In genomic region chr9:131635285-131635684, GRCh38 we compare ENCODE assay signal across 9 cellular contexts.
DNase-seq lines count a peak whose midpoint lies in the region; ATAC-seq, FAIRE-seq and TF ChIP-seq lines count a peak whose summit lies in the region.
"Had no signal": no experiment of that assay in that cellular context is flagged by ENCODE, and none has a peak within 500 bp of the region (broad histone marks: within the 10 kb centered on the region; RNA-seq: fewer than 3 reads in every experiment).

No MANE protein-coding gene starts in this region.

- H3K36me3 ChIP-seq in stomach: peaks cover 6 to 54% (median 32%) of the 10 kb centered on the region in 4 donors

- H3K27me3 Mint-ChIP-seq in naive thymus-derived CD8-positive, alpha-beta T cell: no peaks in the 10 kb centered on the region

- no peaks in the 10 kb centered on the region for H3K27me3 ChIP-seq in stomach

- DNase-seq in NOMO-1 treated with dmso at 0.1 percent for 144 hours (lab: John Stamatoyannopoulos, UW; ENCODE audit: unreplicated experiment) (peak; percentile 92), activated T-cell treated with anti-CD3 and anti-CD28 coated beads for 24 hours (ENCODE audit: low read depth) (peak; percentile 66), stomach (peak; percentile 81), G401 (ENCODE audit: low spot score) (no peak), GM19239 (ENCODE audit: insufficient read length, low spot score) (no peak)
- DNase-seq in naive thymus-derived CD8-positive, alpha-beta T cell: peak; percentile 27 to 87 (median 58)

- FAIRE-seq in GM19239 (lab: Jason Lieb, UNC): no peak
- FAIRE-seq: TTC549 had no signal

- intact Hi-C loops in stomach (cut with DNase I; ENCODE audit: low total_unique reads): no loop called here

- peak overlapping the region; percentile 67 to 85 (median 83) for H3K27ac ChIP-seq in stomach

- peak overlapping the region in 2 of 10 donors; percentile 15 to 50 for H3K4me3 Mint-ChIP-seq in naive thymus-derived CD8-positive, alpha-beta T cell

- TF ChIP-seq CTCF in stomach (IDR thresholded peaks at IDR 0.05): peak in 1 of 7 experiments; percentile 11

- 2 to 14% (median 9%) methylated on average over 6 of the region's 6 CpGs for WGBS in stomach, 5 donors

- H3K4me3 ChIP-seq in stomach: no peak overlapping the region

- in situ Hi-C loops in G401 (cut with HindIII; ENCODE audit: low sequenced_read_pairs): no loop called here

- H3K4me1 ChIP-seq in stomach: peaks cover 9 to 45% (median 27%) of the 10 kb centered on the region in 4 donors

- H3K27ac Mint-ChIP-seq in naive thymus-derived CD8-positive, alpha-beta T cell: peak overlapping the region; percentile 54 to 92 (median 80)

- peaks cover 0 to 44% (median 9%) of the 10 kb centered on the region in 3 donors for H3K36me3 Mint-ChIP-seq in naive thymus-derived CD8-positive, alpha-beta T cell

- no peaks in the 10 kb centered on the region for H3K9me3 Mint-ChIP-seq in naive thymus-derived CD8-positive, alpha-beta T cell

- ATAC-seq in GM18868 (IDR thresholded peaks at IDR 0.05; ENCODE audit: unreplicated experiment) (peak; percentile 50), esophagus mucosa (peak; percentile 92)
- ATAC-seq in naive thymus-derived CD8-positive, alpha-beta T cell: peak; percentile 99

- H3K4me1 Mint-ChIP-seq in naive thymus-derived CD8-positive, alpha-beta T cell: peaks cover 5 to 35% (median 21%) of the 10 kb centered on the region in 4 donors

- H3K9me3 ChIP-seq in stomach: no peaks in the 10 kb centered on the region

- TF ChIP-seq EP300 in stomach (IDR thresholded peaks at IDR 0.05): no peak

- POLR2A ChIA-PET in naive thymus-derived CD8-positive, alpha-beta T cell (lab: Charles Lee): interaction anchor here (0.6 kb wide), 1 partner anchor 24 kb away, joined by 3 read pairs; no protein-coding TSS in a partner anchor

- no peak for TF ChIP-seq POLR2A in stomach (IDR thresholded peaks at IDR 0.05)

Comparison
In these comparisons a context has a peak if more than half of its experiments do, and no peak if none do; other contexts are left out.
1. DNase-seq: peak in NOMO-1 treated with dmso at 0.1 percent for 144 hours (single experiment), activated T-cell treated with anti-CD3 and anti-CD28 coated beads for 24 hours (single experiment), naive thymus-derived CD8-positive, alpha-beta T cell (10 of 10) and stomach (single experiment); none in G401 (single experiment) and GM19239 (single experiment).
2. Peak in every context shown above with its lines, with median percentiles within 50 percentile points of each other: ATAC-seq.